Comparison of ENCODE assay signal across 14 cellular contexts in genomic region chr10:126088144-126088543, GRCh38.
DNase-seq lines count a peak whose midpoint lies in the region; ATAC-seq and TF ChIP-seq lines count a peak whose summit lies in the region.
"Had no signal": no experiment of that assay in that cellular context is flagged by ENCODE, and none has a peak within 500 bp of the region (broad histone marks: within the 10 kb centered on the region; RNA-seq: fewer than 3 reads in every experiment).

No MANE protein-coding gene starts in this region.

- DNase-seq in right cardiac atrium (no peak), right atrium auricular region (ENCODE audit: low spot score) (no peak), SHP77 (lab: John Stamatoyannopoulos, UW) (peak; percentile 84 to 96), glomerular visceral epithelial cell (ENCODE audit: extremely low spot score) (peak; percentile 49), sciatic nerve (ENCODE audit: low spot score) (no peak), smooth muscle cell (lab: John Stamatoyannopoulos, UW; ENCODE audit: unreplicated experiment) (no peak)
- DNase-seq in activated CD4-positive, alpha-beta T cell treated with anti-CD3 and anti-CD28 coated beads, Interleukin-2, amount 50 U/mL, for 48 hours, result no peak
- DNase-seq: activated CD4-positive, alpha-beta T cell treated with anti-CD3 and anti-CD28 coated beads, Interleukin-2, amount 10 ng/mL, durations not matched to agents 7 days and 5 days; NCI-H187; posterior cingulate gyrus had no signal

- no peak overlapping the region for H2AFZ ChIP-seq in smooth muscle cell (ENCODE audit: low read depth)

- no peaks in the 10 kb centered on the region for H3K36me3 ChIP-seq in right atrium auricular region
- H3K36me3 ChIP-seq in smooth muscle cell (ENCODE audit: low read depth), result no peaks in the 10 kb centered on the region
- H3K36me3 ChIP-seq: ascending aorta, heart left ventricle had no signal

- peaks cover 17% of the 10 kb centered on the region for H3F3A ChIP-seq in smooth muscle cell (ENCODE audit: low read depth)

- H3K4me1 ChIP-seq in right cardiac atrium (ENCODE audit: control insufficient read depth, insufficient read depth, low read length), result no peaks in the 10 kb centered on the region
- H3K4me1 ChIP-seq in right atrium auricular region, result no peaks in the 10 kb centered on the region
- H3K4me1 ChIP-seq in smooth muscle cell (ENCODE audit: low read depth), result no peaks in the 10 kb centered on the region
- H3K4me1 ChIP-seq: ascending aorta had no signal

- H3K4me3 ChIP-seq in right cardiac atrium (ENCODE audit: low read length) (no peak overlapping the region), right atrium auricular region (no peak overlapping the region), smooth muscle cell (no peak overlapping the region)
- H3K4me3 ChIP-seq: ascending aorta, heart left ventricle had no signal

- ATAC-seq in right cardiac atrium, result peak; percentile 40 to 62
- ATAC-seq in sciatic nerve, result peak; percentile 42
- ATAC-seq in GM21381 (IDR thresholded peaks at IDR 0.05; ENCODE audit: unreplicated experiment), result no peak
- ATAC-seq: stimulated activated effector memory CD8-positive, alpha-beta T cell treated with anti-CD3 and anti-CD28 coated beads, Interleukin-12 subunit alpha, Interleukin-12 subunit beta, amount 100 ng/mL, for 72 hours had no signal

- H3K27me3 ChIP-seq in right cardiac atrium (ENCODE audit: control insufficient read depth, insufficient read depth), result no peaks in the 10 kb centered on the region
- H3K27me3 ChIP-seq in right atrium auricular region, result no peaks in the 10 kb centered on the region
- H3K27me3 ChIP-seq in smooth muscle cell (ENCODE audit: low read depth), result no peaks in the 10 kb centered on the region
- H3K27me3 ChIP-seq: ascending aorta, heart left ventricle had no signal

- H4K20me1 ChIP-seq in smooth muscle cell (ENCODE audit: low read depth), result no peaks in the 10 kb centered on the region

- intact Hi-C loops in right cardiac atrium (cut with DNase I) (no loop called here), sciatic nerve (cut with DNase I) (no loop called here)

- H3K9me3 ChIP-seq in right cardiac atrium (ENCODE audit: control insufficient read depth, low read length) (no peaks in the 10 kb centered on the region), right atrium auricular region (no peaks in the 10 kb centered on the region), smooth muscle cell (replicated peaks; ENCODE audit: low read depth) (no peaks in the 10 kb centered on the region)
- H3K9me3 ChIP-seq: ascending aorta, heart left ventricle had no signal

- H3K9ac ChIP-seq in smooth muscle cell (ENCODE audit: low read depth), result no peak overlapping the region

- 67% methylated on average over 7 of the region's 7 CpGs for WGBS in right cardiac atrium
- 76% methylated on average over 7 of the region's 7 CpGs for WGBS in smooth muscle cell (ENCODE audit: low lambda C conversion rate)

- H3K27ac ChIP-seq in right cardiac atrium (ENCODE audit: low read length) (no peak overlapping the region), right atrium auricular region (no peak overlapping the region), smooth muscle cell (ENCODE audit: low read depth) (no peak overlapping the region)
- H3K27ac ChIP-seq: ascending aorta, heart left ventricle had no signal

- H3K79me2 ChIP-seq in smooth muscle cell (ENCODE audit: low read depth), result no peaks in the 10 kb centered on the region

- TF ChIP-seq CTCF in right atrium auricular region (IDR thresholded peaks at IDR 0.05), result no peak
- no peak for TF ChIP-seq CTCF in smooth muscle cell (IDR thresholded peaks at IDR 0.05; ENCODE audit: borderline replicate concordance, insufficient read depth, poor library complexity, severe bottlenecking)

- no peak overlapping the region for H3K4me2 ChIP-seq in smooth muscle cell

Comparison
In these comparisons a context has a peak if more than half of its experiments do, and no peak if none do; other contexts are left out.
1. DNase-seq: peak in SHP77 (2 of 2) and glomerular visceral epithelial cell (single experiment); none in right cardiac atrium (0 of 3), right atrium auricular region (single experiment), sciatic nerve (single experiment), smooth muscle cell (single experiment) and activated CD4-positive, alpha-beta T cell treated with anti-CD3 and anti-CD28 coated beads, Interleukin-2, amount 50 U/mL, for 48 hours (0 of 2).